ENCODE assay signal across 17 cellular contexts in the genomic region with DNA sequence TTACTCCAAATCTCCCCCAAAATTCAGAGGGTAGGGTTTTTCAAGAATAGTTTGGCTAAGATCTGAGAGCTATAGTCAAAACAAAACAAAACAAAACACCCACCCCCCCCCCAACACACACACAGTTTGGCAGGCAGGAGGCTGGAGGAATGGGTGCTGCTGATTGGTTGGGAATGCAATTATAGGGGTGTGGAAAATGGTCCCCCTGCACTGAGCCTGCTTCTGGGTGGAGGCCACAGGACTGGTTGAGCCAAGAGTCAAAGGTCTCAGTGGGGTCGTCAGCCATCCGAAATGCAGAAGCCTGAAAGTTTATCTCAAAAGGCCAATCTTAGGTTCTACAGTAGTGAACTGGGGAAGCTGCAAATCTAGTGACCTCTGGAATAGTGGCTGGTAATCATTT. TPM values are rescaled to one million over a fixed set of nuclear protein-coding genes. Genes with fewer than 3 reads are reported as not detected.
DNase-seq lines count a peak whose midpoint lies in the region; ATAC-seq and TF ChIP-seq lines count a peak whose summit lies in the region.
"Had no signal": no experiment of that assay in that cellular context is flagged by ENCODE, and none has a peak within 500 bp of the region (broad histone marks: within the 10 kb centered on the region; RNA-seq: fewer than 3 reads in every experiment).

No MANE protein-coding gene starts in this region.

- TF ChIP-seq CTCF in OCI-LY7 (conservative IDR thresholded peaks at IDR 0.05; ENCODE audit: low read length) (no peak), endothelial cell (IDR thresholded peaks at IDR 0.05; ENCODE audit: unreplicated experiment) (no peak), neural crest cell (conservative IDR thresholded peaks at IDR 0.05) (no peak)

- CTCF ChIA-PET in OCI-LY7 (lab: Charles Lee; ENCODE audit: unreplicated experiment): no interaction called here

- ATAC-seq in GM21381 (IDR thresholded peaks at IDR 0.05; ENCODE audit: unreplicated experiment) (no peak), HG03097 (IDR thresholded peaks at IDR 0.05; ENCODE audit: low FRiP score, unreplicated experiment) (no peak)
- ATAC-seq: gastroesophageal sphincter, left ventricle myocardium superior had no signal

- H3F3A ChIP-seq in GM23248 (ENCODE audit: insufficient read depth): peaks cover 21% of the 10 kb centered on the region

- DNase-seq in GM23248: no peak
- DNase-seq in OCI-LY7 (ENCODE audit: low spot score): no peak
- no peak for DNase-seq in endothelial cell (ENCODE audit: low spot score)
- DNase-seq in neural crest cell (ENCODE audit: low read depth, low spot score): no peak
- no peak for DNase-seq in iPS-NIHi11 (ENCODE audit: low spot score)
- DNase-seq: activated CD4-positive, alpha-beta memory T cell treated with anti-CD3 and anti-CD28 coated beads for 36 hours; activated naive CD4-positive, alpha-beta T cell treated with Interleukin-2 at 50 U/mL for 16 hours; cortex of kidney; left ventricle myocardium superior; naive B cell; NCI-H1436; NCI-H774; spleen; WERI-Rb-1 had no signal

- in situ Hi-C loops in GM23248 (cut with MboI): no loop called here

- H4K20me1 ChIP-seq in GM23248 (ENCODE audit: insufficient read depth): no peaks in the 10 kb centered on the region
- H4K20me1 ChIP-seq in OCI-LY7 (ENCODE audit: insufficient read depth, low read length): no peaks in the 10 kb centered on the region

- H3K4me3 ChIP-seq in GM23248 (peak overlapping the region; percentile 91), OCI-LY7 (ENCODE audit: low read depth, low read length, poor library complexity, severe bottlenecking) (peak overlapping the region; percentile 97)
- H3K4me3 ChIP-seq: gastroesophageal sphincter, spleen had no signal

- H3K4me3 Mint-ChIP-seq in endothelial cell (ENCODE audit: unreplicated experiment): peak overlapping the region; percentile 24
- peak overlapping the region; percentile 70 for H3K4me3 Mint-ChIP-seq in neural crest cell
- H3K4me3 Mint-ChIP-seq: activated CD4-positive, alpha-beta memory T cell treated with anti-CD3 and anti-CD28 coated beads for 36 hours had no signal

- 97 to 98% methylated on average over 2 of the region's 2 CpGs for WGBS in GM23248 (ENCODE audit: low coverage in 1 of 2, low lambda C conversion rate in 2 of 2, missing lambda C conversion rate in 2 of 2), 2 experiments

- H3K9me3 Mint-ChIP-seq in endothelial cell (ENCODE audit: unreplicated experiment): peaks cover 21% of the 10 kb centered on the region
- peaks cover 5% of the 10 kb centered on the region for H3K9me3 Mint-ChIP-seq in neural crest cell

- no peaks in the 10 kb centered on the region for H3K9me3 ChIP-seq in GM23248 (ENCODE audit: low read depth)
- peaks cover 37% of the 10 kb centered on the region for H3K9me3 ChIP-seq in OCI-LY7 (ENCODE audit: low read length)
- H3K9me3 ChIP-seq: gastroesophageal sphincter had no signal

- H3K4me2 ChIP-seq in GM23248 (ENCODE audit: unreplicated experiment) (peak overlapping the region; percentile 93), OCI-LY7 (ENCODE audit: low read length) (no peak overlapping the region)

- H3K79me2 ChIP-seq in GM23248 (ENCODE audit: insufficient read depth) (peaks cover 48% of the 10 kb centered on the region), OCI-LY7 (ENCODE audit: insufficient read depth, low read depth, low read length) (peaks cover 33% of the 10 kb centered on the region)

- H3K27ac ChIP-seq in GM23248 (peak overlapping the region; percentile 90), OCI-LY7 (ENCODE audit: low read depth, low read length, poor library complexity, severe bottlenecking) (no peak overlapping the region)
- H3K27ac ChIP-seq: gastroesophageal sphincter, spleen had no signal

- peaks cover 36% of the 10 kb centered on the region for H3K36me3 Mint-ChIP-seq in endothelial cell (ENCODE audit: low read depth, unreplicated experiment)
- H3K36me3 Mint-ChIP-seq in neural crest cell (ENCODE audit: low read depth): peaks cover 27% of the 10 kb centered on the region

- POLR2A ChIA-PET in OCI-LY7 (lab: Charles Lee): interaction anchor here (0.6 to 1.2 kb wide), 2 partner anchors 12 to 805 kb away, joined by 4 read pairs; no protein-coding TSS in a partner anchor

- no TSS peak for BruUV-seq in OCI-LY7 (replicated peaks; lab: Mats Ljungman, UMichigan)

- intact Hi-C loops in OCI-LY7 (cut with micrococcal nuclease; ENCODE audit: unreplicated experiment): loop anchor here (10.0 kb wide), 1 partner anchor 1073 kb away; a partner anchor contains a TSS

- H3K27me3 Mint-ChIP-seq in endothelial cell (ENCODE audit: unreplicated experiment): peaks cover 5% of the 10 kb centered on the region
- no peaks in the 10 kb centered on the region for H3K27me3 Mint-ChIP-seq in neural crest cell (ENCODE audit: low read depth)
- H3K27me3 Mint-ChIP-seq: activated CD4-positive, alpha-beta memory T cell treated with anti-CD3 and anti-CD28 coated beads for 36 hours; naive B cell had no signal

- no peaks in the 10 kb centered on the region for H3K27me3 ChIP-seq in GM23248 (replicated peaks; ENCODE audit: insufficient read depth)
- H3K27me3 ChIP-seq: gastroesophageal sphincter, spleen had no signal

- H3K4me1 Mint-ChIP-seq in endothelial cell (ENCODE audit: unreplicated experiment) (peaks cover 4% of the 10 kb centered on the region), neural crest cell (peaks cover 17% of the 10 kb centered on the region)

- H3K9me2 ChIP-seq in GM23248 (ENCODE audit: insufficient read depth): no peaks in the 10 kb centered on the region
- H3K9me2 ChIP-seq in OCI-LY7 (ENCODE audit: insufficient read depth, low read length): no peaks in the 10 kb centered on the region

- no peak overlapping the region for H3K9ac ChIP-seq in GM23248

- H3K27ac Mint-ChIP-seq in endothelial cell (ENCODE audit: unreplicated experiment) (no peak overlapping the region), neural crest cell (ENCODE audit: unreplicated experiment) (no peak overlapping the region)
- H3K27ac Mint-ChIP-seq: activated CD4-positive, alpha-beta memory T cell treated with anti-CD3 and anti-CD28 coated beads for 36 hours had no signal

- H2AFZ ChIP-seq in GM23248 (no peak overlapping the region; the same call in 1 of the 2 replicates), OCI-LY7 (ENCODE audit: low read length) (no peak overlapping the region)

- H3K36me3 ChIP-seq in GM23248 (ENCODE audit: low read depth) (no peaks in the 10 kb centered on the region), OCI-LY7 (ENCODE audit: insufficient read depth, low read length) (peaks cover 55% of the 10 kb centered on the region)

- H3K4me1 ChIP-seq in GM23248 (ENCODE audit: insufficient read depth) (peaks cover 30% of the 10 kb centered on the region), OCI-LY7 (ENCODE audit: insufficient read depth, low read length, poor library complexity, severe bottlenecking) (peaks cover 24% of the 10 kb centered on the region)

RNA-seq across cellular contexts. Expression of a gene that starts 2.5 kb away (rescaled TPM):
- 41.2 and 41.6 TPM in 2 replicates for total RNA-seq in GM23248 (2014; rRNA removed; shearing (Covaris generic))
- 27.0 and 29.6 TPM in 2 replicates for polyA plus RNA-seq in GM23248 (2016; fragmentation: Nextera tagmentation; extraction: Ambion mirVana)
- total RNA-seq in OCI-LY7 (2014; rRNA removed; shearing (Covaris generic)): 6.5 and 10.2 TPM in 2 replicates
- total RNA-seq in OCI-LY7 (2022) (18.0 and 22.5 TPM in 2 replicates), endothelial cell (ENCODE audit: unreplicated experiment) (13.9 TPM), neural crest cell (26.4 and 26.5 TPM in 2 replicates)
